ENCODE assay signal across 24 cellular contexts in genomic region chr18:10908760-10909159, GRCh38.
DNase-seq lines count a peak whose midpoint lies in the region; ATAC-seq, FAIRE-seq and TF ChIP-seq lines count a peak whose summit lies in the region.
"Had no signal": no experiment of that assay in that cellular context is flagged by ENCODE, and none has a peak within 500 bp of the region (broad histone marks: within the 10 kb centered on the region; RNA-seq: fewer than 3 reads in every experiment).

No MANE protein-coding gene starts in this region.

- ATAC-seq in left lobe of liver (peak; percentile 90), HG02588 (IDR thresholded peaks at IDR 0.05; ENCODE audit: unreplicated experiment) (no peak), GM21576 (IDR thresholded peaks at IDR 0.05; ENCODE audit: unreplicated experiment) (no peak), omental fat pad (ENCODE audit: low FRiP score) (no peak)
- ATAC-seq in activated CD8-positive, alpha-beta memory T cell treated with anti-CD3 and anti-CD28 coated beads, Interleukin-2, amount 10 ng/mL, durations not matched to agents 7 days and 5 days: no peak
- ATAC-seq: A549; CD8-positive, alpha-beta T cell had no signal

- no peak for TF ChIP-seq POLR2A in GM12891 (IDR thresholded peaks at IDR 0.05; ENCODE audit: low read depth, low read length)

- peak; percentile 52 for FAIRE-seq in GM12891 (lab: Jason Lieb, UNC)
- FAIRE-seq: A549, D721Med, G401.6, GM12892, GM18507 had no signal

- TF ChIP-seq CTCF in chondrocyte (IDR thresholded peaks at IDR 0.05): no peak
- TF ChIP-seq CTCF in liver (IDR thresholded peaks at IDR 0.05; ENCODE audit: low read depth, low read length, missing input control): no peak
- TF ChIP-seq CTCF in omental fat pad (IDR thresholded peaks at IDR 0.05): no peak

- peak overlapping the region; percentile 73 for H3K27ac Mint-ChIP-seq in chondrocyte (ENCODE audit: unreplicated experiment)
- H3K27ac Mint-ChIP-seq in activated CD8-positive, alpha-beta memory T cell treated with anti-CD3 and anti-CD28 coated beads, Interleukin-2, amount 10 ng/mL, durations not matched to agents 7 days and 5 days: no peak overlapping the region
- H3K27ac Mint-ChIP-seq: B cell; CD4-positive, alpha-beta T cell; CD8-positive, alpha-beta T cell had no signal

- peak overlapping the region; percentile 67 to 71 for H3K27ac ChIP-seq in liver (ENCODE audit: low read depth in 1 of 2, low read length in 2 of 2)
- H3K27ac ChIP-seq: 22Rv1; A549; BLaER1 treated with 17β-estradiol and CSF1 and Interleukin-3, amounts not matched to agents 10 nM and 100 nM; C4-2B had no signal

- H3K36me3 Mint-ChIP-seq in chondrocyte (ENCODE audit: low read depth): peaks cover 23% of the 10 kb centered on the region
- H3K36me3 Mint-ChIP-seq in activated CD8-positive, alpha-beta memory T cell treated with anti-CD3 and anti-CD28 coated beads, Interleukin-2, amount 10 ng/mL, durations not matched to agents 7 days and 5 days: no peaks in the 10 kb centered on the region
- H3K36me3 Mint-ChIP-seq: CD8-positive, alpha-beta T cell had no signal

- CTCF ChIA-PET in activated CD8-positive, alpha-beta memory T cell treated with anti-CD3 and anti-CD28 coated beads, Interleukin-2, amount 10 ng/mL, durations not matched to agents 7 days and 5 days (lab: Charles Lee): no interaction called here

- TF ChIP-seq RAD21 in liver (IDR thresholded peaks at IDR 0.05): peak; percentile 13 to 24

- H3K9me3 Mint-ChIP-seq in chondrocyte (ENCODE audit: low read depth): peaks cover 3% of the 10 kb centered on the region
- no peaks in the 10 kb centered on the region for H3K9me3 Mint-ChIP-seq in activated CD8-positive, alpha-beta memory T cell treated with anti-CD3 and anti-CD28 coated beads, Interleukin-2, amount 10 ng/mL, durations not matched to agents 7 days and 5 days (ENCODE audit: low read depth)
- H3K9me3 Mint-ChIP-seq: CD4-positive, alpha-beta T cell; CD8-positive, alpha-beta T cell had no signal

- H3K4me1 ChIP-seq in liver (ENCODE audit: control insufficient read depth in 4 of 4, insufficient read depth in 4 of 4, low read length in 3 of 4): peaks cover 0 to 18% (median 14%) of the 10 kb centered on the region in 4 donors
- H3K4me1 ChIP-seq: A549; BLaER1 treated with 17β-estradiol and CSF1 and Interleukin-3, amounts not matched to agents 10 nM and 100 nM; Caco-2 had no signal

- DNase-seq in GM12891 (ENCODE audit: insufficient read length, low spot score) (no peak), chondrocyte (ENCODE audit: low spot score) (no peak), left lobe of liver (ENCODE audit: low spot score) (peak; percentile 62), omental fat pad (ENCODE audit: low spot score) (no peak)
- DNase-seq in activated CD8-positive, alpha-beta memory T cell treated with anti-CD3 and anti-CD28 coated beads, Interleukin-2, amount 10 ng/mL, durations not matched to agents 7 days and 5 days: no peak
- DNase-seq: AML-193; Caco-2; Calu3; CD4-positive, alpha-beta T cell; CD8-positive, alpha-beta T cell; DMS79 treated with DMSO at 0.1 percent for 48 hours; GF-D8 had no signal

- H3K27me3 Mint-ChIP-seq in chondrocyte (ENCODE audit: low read depth): no peaks in the 10 kb centered on the region
- no peaks in the 10 kb centered on the region for H3K27me3 Mint-ChIP-seq in activated CD8-positive, alpha-beta memory T cell treated with anti-CD3 and anti-CD28 coated beads, Interleukin-2, amount 10 ng/mL, durations not matched to agents 7 days and 5 days
- H3K27me3 Mint-ChIP-seq: B cell; CD4-positive, alpha-beta T cell had no signal

- no peak overlapping the region for H3K4me3 ChIP-seq in liver (ENCODE audit: low read depth in 1 of 3, low read length in 3 of 3)
- H3K4me3 ChIP-seq: A549; BLaER1 treated with 17β-estradiol and CSF1 and Interleukin-3, amounts not matched to agents 10 nM and 100 nM had no signal

- no peak overlapping the region for H3K4me3 Mint-ChIP-seq in chondrocyte (ENCODE audit: unreplicated experiment)
- H3K4me3 Mint-ChIP-seq in activated CD8-positive, alpha-beta memory T cell treated with anti-CD3 and anti-CD28 coated beads, Interleukin-2, amount 10 ng/mL, durations not matched to agents 7 days and 5 days: no peak overlapping the region
- H3K4me3 Mint-ChIP-seq: B cell; CD4-positive, alpha-beta T cell; CD8-positive, alpha-beta T cell had no signal

- no peaks in the 10 kb centered on the region for H3K9me3 ChIP-seq in liver (ENCODE audit: control insufficient read depth in 4 of 4, low read length in 3 of 4)
- H3K9me3 ChIP-seq: A549; BLaER1 treated with 17β-estradiol and CSF1 and Interleukin-3, amounts not matched to agents 10 nM and 100 nM; Caco-2 had no signal

- peaks cover 32% of the 10 kb centered on the region for H3K4me1 Mint-ChIP-seq in chondrocyte (ENCODE audit: low read depth)
- no peaks in the 10 kb centered on the region for H3K4me1 Mint-ChIP-seq in activated CD8-positive, alpha-beta memory T cell treated with anti-CD3 and anti-CD28 coated beads, Interleukin-2, amount 10 ng/mL, durations not matched to agents 7 days and 5 days
- H3K4me1 Mint-ChIP-seq: B cell had no signal

- H3K27me3 ChIP-seq in liver (ENCODE audit: control insufficient read depth in 4 of 4, insufficient read depth in 4 of 4, low read length in 3 of 4): no peaks in the 10 kb centered on the region
- H3K27me3 ChIP-seq: BLaER1 treated with 17β-estradiol and CSF1 and Interleukin-3, amounts not matched to agents 10 nM and 100 nM had no signal

- H3K9ac ChIP-seq in liver (ENCODE audit: low read depth in 1 of 2, low read length in 2 of 2): no peak overlapping the region
- H3K9ac ChIP-seq: BLaER1 treated with 17β-estradiol and CSF1 and Interleukin-3, amounts not matched to agents 10 nM and 100 nM had no signal

- no peaks in the 10 kb centered on the region for H3K36me3 ChIP-seq in liver (ENCODE audit: control insufficient read depth in 4 of 4, insufficient read depth in 3 of 4, low read depth in 1 of 4, low read length in 3 of 4)
- H3K36me3 ChIP-seq: BLaER1 treated with 17β-estradiol and CSF1 and Interleukin-3, amounts not matched to agents 10 nM and 100 nM had no signal

- WGBS in liver: 34% methylated on average over 5 of the region's 5 CpGs

TF ChIP-seq in GM12891, 5 proteins besides CTCF, POLR2A, EP300 and RAD21:
- no peak for TF ChIP-seq TAF1 (IDR thresholded peaks at IDR 0.05; ENCODE audit: low read depth, low read length)
- TF ChIP-seq SPI1 (IDR thresholded peaks at IDR 0.05; ENCODE audit: low read depth, low read length): no peak
- TF ChIP-seq POU2F2 (IDR thresholded peaks at IDR 0.05; ENCODE audit: low read depth, low read length): no peak
- TF ChIP-seq PAX5 (IDR thresholded peaks at IDR 0.05; ENCODE audit: insufficient read depth, low read length, severe bottlenecking): no peak
- no peak for TF ChIP-seq POLR2AphosphoS5 (IDR thresholded peaks at IDR 0.05; ENCODE audit: low read depth, low read length)

TF ChIP-seq in liver, 16 proteins besides CTCF, POLR2A, EP300 and RAD21 (continues in another document):
- peak; percentile 41 for TF ChIP-seq FOXA1 (IDR thresholded peaks at IDR 0.05)
- no peak for TF ChIP-seq TAF1 (conservative IDR thresholded peaks at IDR 0.05)
- peak; percentile 76 to 84 for TF ChIP-seq HNF4A (conservative IDR thresholded peaks at IDR 0.05)
- peak; percentile 52 for TF ChIP-seq SP1 (IDR thresholded peaks at IDR 0.05)
- TF ChIP-seq ATF3 (IDR thresholded peaks at IDR 0.05): no peak
- TF ChIP-seq MAX (IDR thresholded peaks at IDR 0.05): no peak
- peak in 1 of 2 donors; percentile 55 for TF ChIP-seq RXRA (IDR thresholded peaks at IDR 0.05)
- no peak for TF ChIP-seq EGR1 (IDR thresholded peaks at IDR 0.05; ENCODE audit: low read depth in 2 of 2)
- no peak for TF ChIP-seq REST (IDR thresholded peaks at IDR 0.05)
- TF ChIP-seq YY1 (IDR thresholded peaks at IDR 0.05): peak; percentile 78
- peak; percentile 13 for TF ChIP-seq HNF4G (IDR thresholded peaks at IDR 0.05)
- TF ChIP-seq GABPA (IDR thresholded peaks at IDR 0.05 in 1 of 2, conservative IDR thresholded peaks at IDR 0.05 in 1 of 2): no peak
- no peak for TF ChIP-seq NR2F2 (IDR thresholded peaks at IDR 0.05)
- peak in 1 of 2 donors; percentile 15 for TF ChIP-seq JUND (IDR thresholded peaks at IDR 0.05)
